Comparison of ENCODE assay signal across 18 cellular contexts in the genomic region with DNA sequence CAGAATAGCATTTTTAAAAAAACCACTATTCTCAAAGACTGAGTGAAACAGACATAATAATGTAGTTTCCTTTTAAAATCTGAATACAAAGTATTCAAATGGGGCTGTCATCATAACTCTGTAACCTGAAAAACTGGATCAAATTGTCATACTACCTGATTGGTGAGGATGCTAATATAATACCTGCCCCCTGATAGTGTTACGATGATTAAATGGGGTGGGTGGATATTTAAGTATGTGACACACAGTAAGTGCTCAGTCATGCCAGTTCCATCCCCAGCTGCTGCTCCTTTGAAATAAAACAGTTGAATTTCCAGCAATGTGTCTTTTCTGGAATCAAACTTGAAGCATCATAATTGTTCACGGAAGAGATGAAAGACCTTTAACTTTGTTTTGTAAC. TPM values are rescaled to one million over a fixed set of nuclear protein-coding genes. Genes with fewer than 3 reads are reported as not detected.
"Had no signal": no experiment of that assay in that cellular context is flagged by ENCODE, and none has a peak within 500 bp of the region (broad histone marks: within the 10 kb centered on the region; RNA-seq: fewer than 3 reads in every experiment).

No MANE protein-coding gene starts in this region.

- H3K4me3 ChIP-seq: cardiac muscle cell, mucosa of descending colon, psoas muscle, testis had no signal

- H3K9me3 ChIP-seq: mucosa of descending colon, psoas muscle, testis had no signal

- H3K9me3 Mint-ChIP-seq: activated CD4-positive, alpha-beta memory T cell treated with anti-CD3 and anti-CD28 coated beads, Interleukin-2, amount 10 ng/mL, durations not matched to agents 7 days and 5 days; activated naive CD8-positive, alpha-beta T cell treated with anti-CD3 and anti-CD28 coated beads, Interleukin-2, amount 10 ng/mL, durations not matched to agents 7 days and 5 days; activated T-cell treated with anti-CD3 and anti-CD28 coated beads, Interleukin-2, amount 50 U/mL, for 72 hours; natural killer cell treated with Interleukin-12 subunit alpha and Interleukin-12 subunit beta and Interleukin-15 and Interleukin-18, amount 100 ng/mL, for 72 hours; stimulated activated naive CD8-positive, alpha-beta T cell treated with anti-CD3 and anti-CD28 coated beads, Interleukin-15, Interleukin-2, amounts not matched to agents 100 ng/mL and 50 ng/mL, for 24 hours had no signal

- H3K27ac ChIP-seq: cardiac muscle cell, psoas muscle, testis, VCaP had no signal

- H3K4me1 Mint-ChIP-seq: activated CD4-positive, alpha-beta memory T cell treated with anti-CD3 and anti-CD28 coated beads, Interleukin-2, amount 10 ng/mL, durations not matched to agents 7 days and 5 days; activated CD4-positive, alpha-beta T cell treated with anti-CD3 and anti-CD28 coated beads for 36 hours; activated naive CD8-positive, alpha-beta T cell treated with anti-CD3 and anti-CD28 coated beads, Interleukin-2, amount 10 ng/mL, durations not matched to agents 7 days and 5 days; immature natural killer cell had no signal

- ATAC-seq: activated CD4-positive, alpha-beta T cell treated with anti-CD3 and anti-CD28 coated beads for 36 hours; activated T-cell treated with anti-CD3 and anti-CD28 coated beads, Interleukin-2, amount 50 U/mL, for 72 hours; mucosa of descending colon; natural killer cell treated with Interleukin-12 subunit alpha and Interleukin-12 subunit beta and Interleukin-15 and Interleukin-18, amount 100 ng/mL, for 72 hours; psoas muscle; sciatic nerve had no signal

- H3K27me3 ChIP-seq: cardiac muscle cell, testis had no signal

- H3K27ac Mint-ChIP-seq: activated CD4-positive, alpha-beta memory T cell treated with anti-CD3 and anti-CD28 coated beads, Interleukin-2, amount 10 ng/mL, durations not matched to agents 7 days and 5 days; activated CD4-positive, alpha-beta T cell treated with anti-CD3 and anti-CD28 coated beads for 36 hours; activated naive CD8-positive, alpha-beta T cell treated with anti-CD3 and anti-CD28 coated beads, Interleukin-2, amount 10 ng/mL, durations not matched to agents 7 days and 5 days; activated T-cell treated with anti-CD3 and anti-CD28 coated beads, Interleukin-2, amount 50 U/mL, for 72 hours; immature natural killer cell; natural killer cell treated with Interleukin-12 subunit alpha and Interleukin-12 subunit beta and Interleukin-15 and Interleukin-18, amount 100 ng/mL, for 72 hours; stimulated activated naive CD8-positive, alpha-beta T cell treated with anti-CD3 and anti-CD28 coated beads, Interleukin-15, Interleukin-2, amounts not matched to agents 100 ng/mL and 50 ng/mL, for 24 hours had no signal

- H3K4me1 ChIP-seq: psoas muscle, testis had no signal

- H3K36me3 ChIP-seq: cardiac muscle cell had no signal

- H3K4me3 Mint-ChIP-seq: activated CD4-positive, alpha-beta memory T cell treated with anti-CD3 and anti-CD28 coated beads, Interleukin-2, amount 10 ng/mL, durations not matched to agents 7 days and 5 days; activated CD4-positive, alpha-beta T cell treated with anti-CD3 and anti-CD28 coated beads for 36 hours; activated naive CD8-positive, alpha-beta T cell treated with anti-CD3 and anti-CD28 coated beads, Interleukin-2, amount 10 ng/mL, durations not matched to agents 7 days and 5 days; activated T-cell treated with anti-CD3 and anti-CD28 coated beads, Interleukin-2, amount 50 U/mL, for 72 hours; immature natural killer cell; natural killer cell treated with Interleukin-12 subunit alpha and Interleukin-12 subunit beta and Interleukin-15 and Interleukin-18, amount 100 ng/mL, for 72 hours; stimulated activated naive CD8-positive, alpha-beta T cell treated with anti-CD3 and anti-CD28 coated beads, Interleukin-15, Interleukin-2, amounts not matched to agents 100 ng/mL and 50 ng/mL, for 24 hours had no signal

- H3K36me3 Mint-ChIP-seq: activated naive CD8-positive, alpha-beta T cell treated with anti-CD3 and anti-CD28 coated beads, Interleukin-2, amount 10 ng/mL, durations not matched to agents 7 days and 5 days; immature natural killer cell; natural killer cell treated with Interleukin-12 subunit alpha and Interleukin-12 subunit beta and Interleukin-15 and Interleukin-18, amount 100 ng/mL, for 72 hours had no signal

- DNase-seq: activated CD4-positive, alpha-beta memory T cell treated with anti-CD3 and anti-CD28 coated beads, Interleukin-2, amount 10 ng/mL, durations not matched to agents 7 days and 5 days; activated CD4-positive, alpha-beta T cell treated with anti-CD3 and anti-CD28 coated beads for 36 hours; activated gamma-delta T cell treated with Interleukin-2 at 50 U/mL for 16 hours; activated naive CD8-positive, alpha-beta T cell treated with anti-CD3 and anti-CD28 coated beads, Interleukin-2, amount 10 ng/mL, durations not matched to agents 7 days and 5 days; activated T-cell treated with anti-CD3 and anti-CD28 coated beads, Interleukin-2, amount 50 U/mL, for 72 hours; anterior cingulate cortex; immature natural killer cell; mucosa of descending colon; occipital lobe; psoas muscle; stimulated activated CD4-positive, alpha-beta T cell treated with anti-CD3 and anti-CD28 coated beads, Interleukin-4, amount 100 ng/mL, for 1 hour; T-helper 1 cell; testis had no signal

RNA-seq across cellular contexts. Expression of a gene that starts 8.9 kb away (rescaled TPM):
- total RNA-seq: activated CD4-positive, alpha-beta memory T cell treated with anti-CD3 and anti-CD28 coated beads, Interleukin-2, amount 10 ng/mL, durations not matched to agents 7 days and 5 days; activated CD4-positive, alpha-beta T cell treated with anti-CD3 and anti-CD28 coated beads for 36 hours; activated naive CD8-positive, alpha-beta T cell treated with anti-CD3 and anti-CD28 coated beads, Interleukin-2, amount 10 ng/mL, durations not matched to agents 7 days and 5 days; activated T-cell treated with anti-CD3 and anti-CD28 coated beads, Interleukin-2, amount 50 U/mL, for 72 hours; natural killer cell treated with Interleukin-12 subunit alpha and Interleukin-12 subunit beta and Interleukin-15 and Interleukin-18, amount 100 ng/mL, for 72 hours; psoas muscle had no signal
- polyA plus RNA-seq: immature natural killer cell had no signal
